ENCODE assay signal across 26 cellular contexts in the genomic region with DNA sequence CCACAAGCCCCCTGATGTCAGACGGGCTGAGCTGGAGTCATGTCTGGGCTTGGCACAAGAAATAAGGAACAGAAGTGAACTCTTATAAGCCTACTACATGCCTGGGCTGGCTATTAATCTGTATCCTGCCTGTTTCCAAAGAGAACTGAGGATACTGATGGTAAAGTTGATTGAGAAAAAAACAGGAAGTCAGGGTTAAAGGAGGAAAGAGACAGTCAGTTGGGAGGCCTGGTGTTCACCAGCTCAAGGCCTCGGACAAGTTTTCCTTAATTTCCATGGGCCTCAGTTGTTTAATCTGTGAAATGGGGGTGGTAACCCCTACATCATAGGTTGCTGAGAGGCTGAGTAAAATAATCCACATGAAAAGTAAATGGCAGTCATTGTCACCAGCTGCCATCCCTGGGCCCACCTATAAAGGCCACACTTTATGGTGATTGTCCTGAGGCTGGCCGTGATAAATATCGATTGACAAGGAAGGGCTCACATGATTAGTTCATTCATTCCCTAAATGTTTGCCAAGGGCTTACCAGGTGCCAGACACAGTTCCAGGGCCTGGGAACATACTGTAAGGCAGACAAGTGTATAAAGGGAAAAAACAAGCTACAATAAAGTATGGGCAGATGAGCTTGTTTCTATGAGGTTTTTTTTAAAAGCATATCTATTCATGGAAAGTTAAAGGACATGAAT.
DNase-seq lines count a peak whose midpoint lies in the region; TF ChIP-seq lines count a peak whose summit lies in the region.
"Had no signal": no experiment of that assay in that cellular context is flagged by ENCODE, and none has a peak within 500 bp of the region (broad histone marks: within the 10 kb centered on the region; RNA-seq: fewer than 3 reads in every experiment).

No MANE protein-coding gene starts in this region.

- H3K4me3 ChIP-seq in BLaER1 treated with 17β-estradiol and CSF1 and Interleukin-3, amounts not matched to agents 10 nM and 100 nM: no peak overlapping the region
- H3K4me3 ChIP-seq: HAP-1, neural progenitor cell, pancreas, smooth muscle cell, uterus had no signal

- CTCF ChIA-PET in RWPE1 (lab: Yijun Ruan, JAX): interaction anchor here (0.6 to 1.3 kb wide), 3 partner anchors 46 to 197 kb away, joined by 3 to 4 read pairs (median 3); no protein-coding TSS in a partner anchor

- H3K9me3 ChIP-seq in BLaER1 treated with 17β-estradiol and CSF1 and Interleukin-3, amounts not matched to agents 10 nM and 100 nM (replicated peaks in 1 of 11): no peaks in the 10 kb centered on the region
- H3K9me3 ChIP-seq: Caco-2, HAP-1, pancreas, uterus had no signal

- H3K9me3 Mint-ChIP-seq in nephron: no peaks in the 10 kb centered on the region
- H3K9me3 Mint-ChIP-seq: activated naive CD8-positive, alpha-beta T cell treated with anti-CD3 and anti-CD28 coated beads, Interleukin-2, amount 50 U/mL, for 24 hours; activated T-cell treated with anti-CD3 and anti-CD28 coated beads, Interleukin-2, amount 50 U/mL, for 72 hours; effector memory CD8-positive, alpha-beta T cell; memory B cell; neural progenitor cell; stimulated activated naive CD8-positive, alpha-beta T cell treated with anti-CD3 and anti-CD28 coated beads, Interleukin-15, Interleukin-2, amounts not matched to agents 100 ng/mL and 50 ng/mL, for 24 hours; T-cell had no signal

- peak overlapping the region in 2 of 11 experiments; percentile 0 to 11; a peak in 1 of 22 replicates for H3K27ac ChIP-seq in BLaER1 treated with 17β-estradiol and CSF1 and Interleukin-3, amounts not matched to agents 10 nM and 100 nM
- H3K27ac ChIP-seq in RWPE1: peak overlapping the region; percentile 84
- H3K27ac ChIP-seq in epithelial cell of prostate: peak overlapping the region; percentile 52
- H3K27ac ChIP-seq: KMS-11, neural progenitor cell, pancreas, uterus had no signal

- H3K27me3 Mint-ChIP-seq in nephron (ENCODE audit: low read depth): peaks cover 4% of the 10 kb centered on the region
- H3K27me3 Mint-ChIP-seq: activated naive CD8-positive, alpha-beta T cell treated with anti-CD3 and anti-CD28 coated beads, Interleukin-2, amount 50 U/mL, for 24 hours; effector memory CD8-positive, alpha-beta T cell; memory B cell; stimulated activated naive CD8-positive, alpha-beta T cell treated with anti-CD3 and anti-CD28 coated beads, Interleukin-15, Interleukin-2, amounts not matched to agents 100 ng/mL and 50 ng/mL, for 24 hours; T-cell had no signal

- POLR2A ChIA-PET in RWPE1 (lab: Yijun Ruan, JAX; ENCODE audit: low non-redundant PET): no interaction called here

- H3K27me3 ChIP-seq in BLaER1 treated with 17β-estradiol and CSF1 and Interleukin-3, amounts not matched to agents 10 nM and 100 nM: no peaks in the 10 kb centered on the region
- H3K27me3 ChIP-seq: pancreas, uterus had no signal

- peaks cover 0 to 36% (median 8%) of the 10 kb centered on the region in 11 experiments; a peak in 11 of 22 replicates for H3K36me3 ChIP-seq in BLaER1 treated with 17β-estradiol and CSF1 and Interleukin-3, amounts not matched to agents 10 nM and 100 nM
- H3K36me3 ChIP-seq: HAP-1, neural progenitor cell, pancreas, uterus had no signal

- peaks cover 54% of the 10 kb centered on the region for H3K4me1 Mint-ChIP-seq in nephron

- H4K20me1 ChIP-seq in BLaER1 treated with 17β-estradiol and CSF1 and Interleukin-3, amounts not matched to agents 10 nM and 100 nM: peaks cover 0 to 21% (median 7%) of the 10 kb centered on the region in 11 experiments; a peak in 8 of 22 replicates

- intact Hi-C loops in head of caudate nucleus (cut with DNase I): no loop called here

- no peaks in the 10 kb centered on the region for H3K36me3 Mint-ChIP-seq in nephron (ENCODE audit: low read depth)
- H3K36me3 Mint-ChIP-seq: memory B cell, neural progenitor cell, T-cell had no signal

- TF ChIP-seq CTCF in RWPE1 (conservative IDR thresholded peaks at IDR 0.05; ENCODE audit: low read depth): no peak
- TF ChIP-seq CTCF in nephron (IDR thresholded peaks at IDR 0.05; ENCODE audit: unreplicated experiment in 3 of 3): no peak

- peak overlapping the region; percentile 98 to 99 (median 98) for H3K4me3 Mint-ChIP-seq in nephron
- H3K4me3 Mint-ChIP-seq: activated naive CD8-positive, alpha-beta T cell treated with anti-CD3 and anti-CD28 coated beads, Interleukin-2, amount 50 U/mL, for 24 hours; effector memory CD8-positive, alpha-beta T cell; memory B cell; stimulated activated naive CD8-positive, alpha-beta T cell treated with anti-CD3 and anti-CD28 coated beads, Interleukin-15, Interleukin-2, amounts not matched to agents 100 ng/mL and 50 ng/mL, for 24 hours had no signal

- H3K27ac Mint-ChIP-seq in nephron: peak overlapping the region in 2 of 3 experiments; percentile 13 to 100
- H3K27ac Mint-ChIP-seq: activated naive CD8-positive, alpha-beta T cell treated with anti-CD3 and anti-CD28 coated beads, Interleukin-2, amount 50 U/mL, for 24 hours; memory B cell; neural progenitor cell; stimulated activated naive CD8-positive, alpha-beta T cell treated with anti-CD3 and anti-CD28 coated beads, Interleukin-15, Interleukin-2, amounts not matched to agents 100 ng/mL and 50 ng/mL, for 24 hours; T-cell had no signal

- peak overlapping the region in 2 of 11 experiments; percentile 29 to 84; a peak in 2 of 22 replicates for H3K9ac ChIP-seq in BLaER1 treated with 17β-estradiol and CSF1 and Interleukin-3, amounts not matched to agents 10 nM and 100 nM
- H3K9ac ChIP-seq: KMS-11, neural progenitor cell had no signal

- DNase-seq in RWPE1 (ENCODE audit: low spot score) (no peak), epithelial cell of prostate (ENCODE audit: low read depth, low spot score) (no peak), activated gamma-delta T cell treated with Interleukin-2 at 50 U/mL for 16 hours (no peak), head of caudate nucleus (no peak)
- no peak for DNase-seq in activated CD8-positive, alpha-beta memory T cell treated with anti-CD3 and anti-CD28 coated beads for 24 hours
- DNase-seq: activated CD4-positive, alpha-beta T cell treated with anti-CD3 and anti-CD28 coated beads, Interleukin-2, amount 50 U/mL, for 4 hours; activated naive CD4-positive, alpha-beta T cell; activated naive CD8-positive, alpha-beta T cell treated with anti-CD3 and anti-CD28 coated beads, Interleukin-2, amount 50 U/mL, for 24 hours; Caco-2; central memory CD4-positive, alpha-beta T cell; DMS53; effector memory CD8-positive, alpha-beta T cell; NCI-H446 treated with DMSO at 0.1 percent for 48 hours; NCI-H774; pancreas; uterus had no signal

- H3K4me1 ChIP-seq in BLaER1 treated with 17β-estradiol and CSF1 and Interleukin-3, amounts not matched to agents 10 nM and 100 nM: peaks cover 42 to 64% (median 55%) of the 10 kb centered on the region in 10 experiments
- H3K4me1 ChIP-seq: uterus had no signal

- peak overlapping the region; percentile 41 to 95 (median 54); a peak in 19 of 22 replicates for H3K4me2 ChIP-seq in BLaER1 treated with 17β-estradiol and CSF1 and Interleukin-3, amounts not matched to agents 10 nM and 100 nM
- H3K4me2 ChIP-seq: KMS-11, neural progenitor cell, smooth muscle cell had no signal
